Comparison of ENCODE assay signal across 9 cellular contexts in genomic region chr1:221839321-221839720, GRCh38.
DNase-seq lines count a peak whose midpoint lies in the region; ATAC-seq lines count a peak whose summit lies in the region.
"Had no signal": no experiment of that assay in that cellular context is flagged by ENCODE, and none has a peak within 500 bp of the region (broad histone marks: within the 10 kb centered on the region; RNA-seq: fewer than 3 reads in every experiment).

No MANE protein-coding gene starts in this region.

- CTCF ChIA-PET in activated CD4-positive, alpha-beta T cell treated with anti-CD3 and anti-CD28 coated beads, Interleukin-2, amount 10 ng/mL, durations not matched to agents 7 days and 5 days (lab: Charles Lee), result interaction anchor here (2.0 kb wide), 1 partner anchor 14 kb away, joined by 5 read pairs; no protein-coding TSS in a partner anchor

- intact Hi-C loops in activated CD4-positive, alpha-beta T cell treated with anti-CD3 and anti-CD28 coated beads, Interleukin-2, amount 10 ng/mL, durations not matched to agents 24 days and 14 days (cut with micrococcal nuclease), result loop anchor here (1.0 to 10.0 kb wide), 6 partner anchors 39 to 1795 kb away; partner anchors contain the start of genes DUSP10 and EPRS1

- no peaks in the 10 kb centered on the region for H3K36me3 ChIP-seq in effector memory CD4-positive, alpha-beta T cell (ENCODE audit: control insufficient read depth, insufficient read depth, low read length)

- peaks cover 4% of the 10 kb centered on the region for H3K4me1 ChIP-seq in effector memory CD4-positive, alpha-beta T cell (ENCODE audit: control insufficient read depth, insufficient read depth, low read length, poor library complexity, severe bottlenecking)

- peak; percentile 15 for ATAC-seq in HG02884 (IDR thresholded peaks at IDR 0.05; ENCODE audit: unreplicated experiment)
- ATAC-seq in T-helper 17 cell, result no peak
- ATAC-seq: GM23338 had no signal

- POLR2A ChIA-PET in activated CD4-positive, alpha-beta T cell treated with anti-CD3 and anti-CD28 coated beads, Interleukin-2, amount 10 ng/mL, durations not matched to agents 7 days and 5 days (lab: Charles Lee), result no interaction called here

- peaks cover 53% of the 10 kb centered on the region for H3K4me1 Mint-ChIP-seq in activated CD4-positive, alpha-beta T cell treated with anti-CD3 and anti-CD28 coated beads, Interleukin-2, amount 10 ng/mL, durations not matched to agents 24 days and 14 days
- peaks cover 61% of the 10 kb centered on the region for H3K4me1 Mint-ChIP-seq in activated CD4-positive, alpha-beta T cell treated with anti-CD3 and anti-CD28 coated beads, Interleukin-2, amount 10 ng/mL, durations not matched to agents 7 days and 5 days
- peaks cover 26% of the 10 kb centered on the region for H3K4me1 Mint-ChIP-seq in T-helper 17 cell

- no peaks in the 10 kb centered on the region for H3K27me3 Mint-ChIP-seq in activated CD4-positive, alpha-beta T cell treated with anti-CD3 and anti-CD28 coated beads, Interleukin-2, amount 10 ng/mL, durations not matched to agents 24 days and 14 days
- no peaks in the 10 kb centered on the region for H3K27me3 Mint-ChIP-seq in activated CD4-positive, alpha-beta T cell treated with anti-CD3 and anti-CD28 coated beads, Interleukin-2, amount 10 ng/mL, durations not matched to agents 7 days and 5 days
- H3K27me3 Mint-ChIP-seq in T-helper 17 cell, result peaks cover 23% of the 10 kb centered on the region

- no peak overlapping the region for H3K4me3 ChIP-seq in skin epidermis
- H3K4me3 ChIP-seq in effector memory CD4-positive, alpha-beta T cell (ENCODE audit: insufficient read depth, low read depth, low read length, poor library complexity, severe bottlenecking), result no peak overlapping the region
- H3K4me3 ChIP-seq: GM23338 had no signal

- peak overlapping the region in 11 of 21 experiments; percentile 7 to 79 (median 48) for H3K27ac ChIP-seq in skin epidermis
- no peak overlapping the region for H3K27ac ChIP-seq in effector memory CD4-positive, alpha-beta T cell (ENCODE audit: insufficient read depth, low read length, poor library complexity, severe bottlenecking)

- peaks cover 1% of the 10 kb centered on the region for H3K36me3 Mint-ChIP-seq in activated CD4-positive, alpha-beta T cell treated with anti-CD3 and anti-CD28 coated beads, Interleukin-2, amount 10 ng/mL, durations not matched to agents 24 days and 14 days (ENCODE audit: low read depth)
- H3K36me3 Mint-ChIP-seq in activated CD4-positive, alpha-beta T cell treated with anti-CD3 and anti-CD28 coated beads, Interleukin-2, amount 10 ng/mL, durations not matched to agents 7 days and 5 days (ENCODE audit: low read depth), result no peaks in the 10 kb centered on the region
- H3K36me3 Mint-ChIP-seq in T-helper 17 cell (ENCODE audit: low read depth), result peaks cover 5% of the 10 kb centered on the region

- no peaks in the 10 kb centered on the region for H3K9me3 ChIP-seq in T-helper 17 cell (ENCODE audit: control insufficient read depth, low read length, poor library complexity, severe bottlenecking)
- H3K9me3 ChIP-seq in effector memory CD4-positive, alpha-beta T cell (ENCODE audit: control insufficient read depth, low read length), result no peaks in the 10 kb centered on the region

- no peaks in the 10 kb centered on the region for H3K9me3 Mint-ChIP-seq in activated CD4-positive, alpha-beta T cell treated with anti-CD3 and anti-CD28 coated beads, Interleukin-2, amount 10 ng/mL, durations not matched to agents 24 days and 14 days
- no peaks in the 10 kb centered on the region for H3K9me3 Mint-ChIP-seq in activated CD4-positive, alpha-beta T cell treated with anti-CD3 and anti-CD28 coated beads, Interleukin-2, amount 10 ng/mL, durations not matched to agents 7 days and 5 days
- H3K9me3 Mint-ChIP-seq: GM23338 had no signal

- H3K27ac Mint-ChIP-seq in activated CD4-positive, alpha-beta T cell treated with anti-CD3 and anti-CD28 coated beads, Interleukin-2, amount 10 ng/mL, durations not matched to agents 24 days and 14 days, result peak overlapping the region; percentile 80
- H3K27ac Mint-ChIP-seq in activated CD4-positive, alpha-beta T cell treated with anti-CD3 and anti-CD28 coated beads, Interleukin-2, amount 10 ng/mL, durations not matched to agents 7 days and 5 days, result no peak overlapping the region
- peak overlapping the region; percentile 82 for H3K27ac Mint-ChIP-seq in T-helper 17 cell
- H3K27ac Mint-ChIP-seq: GM23338 had no signal

- H3K27me3 ChIP-seq in effector memory CD4-positive, alpha-beta T cell (replicated peaks; ENCODE audit: control insufficient read depth, insufficient read depth, low read length, poor library complexity, severe bottlenecking), result no peaks in the 10 kb centered on the region

- DNase-seq in activated CD4-positive, alpha-beta T cell treated with anti-CD3 and anti-CD28 coated beads, Interleukin-2, amount 10 ng/mL, durations not matched to agents 24 days and 14 days, result peak; percentile 54
- DNase-seq in activated CD4-positive, alpha-beta T cell treated with anti-CD3 and anti-CD28 coated beads, Interleukin-2, amount 10 ng/mL, durations not matched to agents 7 days and 5 days, result no peak
- DNase-seq in T-helper 17 cell, result no peak
- no peak for DNase-seq in KBM-7
- DNase-seq in effector memory CD4-positive, alpha-beta T cell, result no peak
- DNase-seq in NCI-H146 (lab: John Stamatoyannopoulos, UW), result no peak

- in situ Hi-C loops in KBM-7 (cut with MboI; ENCODE audit: low pct_unique_long_range_greater_than_20kb, low sequenced_read_pairs), result no loop called here

- no peak overlapping the region for H3K4me3 Mint-ChIP-seq in activated CD4-positive, alpha-beta T cell treated with anti-CD3 and anti-CD28 coated beads, Interleukin-2, amount 10 ng/mL, durations not matched to agents 24 days and 14 days
- H3K4me3 Mint-ChIP-seq in activated CD4-positive, alpha-beta T cell treated with anti-CD3 and anti-CD28 coated beads, Interleukin-2, amount 10 ng/mL, durations not matched to agents 7 days and 5 days, result no peak overlapping the region
- H3K4me3 Mint-ChIP-seq in T-helper 17 cell, result no peak overlapping the region
- H3K4me3 Mint-ChIP-seq: GM23338 had no signal
